20 cellular contexts compared by ENCODE assay signal in genomic region chr14:55805250-55805649, GRCh38.
"Had no signal": no experiment of that assay in that cellular context is flagged by ENCODE, and none has a peak within 500 bp of the region (broad histone marks: within the 10 kb centered on the region; RNA-seq: fewer than 3 reads in every experiment).

No MANE protein-coding gene starts in this region.

- H2AFZ ChIP-seq: parathyroid adenoma had no signal

- DNase-seq: activated CD4-positive, alpha-beta T cell treated with anti-CD3 and anti-CD28 coated beads, Interleukin-2, amount 50 U/mL, for 1 hour; activated naive CD8-positive, alpha-beta T cell treated with anti-CD3 and anti-CD28 coated beads, Interleukin-2, amount 10 ng/mL, durations not matched to agents 7 days and 5 days; activated T-cell treated with anti-CD3 and anti-CD28 coated beads for 4 hours; dorsolateral prefrontal cortex; erythroblast; foreskin melanocyte; glutamatergic neuron; hypothalamus; kidney; left lung; naive B cell; stimulated activated CD4-positive, alpha-beta T cell treated with anti-CD3 and anti-CD28 coated beads, Interleukin-4, amount 100 ng/mL, for 4 hours; stimulated activated naive B cell treated with anti-CD40 and anti-IgM and Interleukin-4, amounts not matched to agents 10 μg/mL and 1 μg/mL and 100 μg/mL, for 72 hours; T-helper 9 cell; thyroid gland had no signal

- H3K36me3 Mint-ChIP-seq: naive B cell; stimulated activated naive B cell treated with anti-CD40 and anti-IgM and Interleukin-4, amounts not matched to agents 10 μg/mL and 1 μg/mL and 100 μg/mL, for 72 hours had no signal

- H3K27me3 ChIP-seq: body of pancreas, dorsolateral prefrontal cortex, left lung, neutrophil, right lobe of liver, thyroid gland had no signal

- H3K36me3 ChIP-seq: left lung, neutrophil, right lobe of liver, thyroid gland had no signal

- H3K4me1 ChIP-seq: right lobe of liver had no signal

- FAIRE-seq: kidney had no signal

- H3K27ac Mint-ChIP-seq: naive B cell; stimulated activated naive B cell treated with anti-CD40 and anti-IgM and Interleukin-4, amounts not matched to agents 10 μg/mL and 1 μg/mL and 100 μg/mL, for 72 hours had no signal

- ATAC-seq: body of pancreas; left lung; stimulated activated naive B cell treated with anti-CD40 and anti-IgM and Interleukin-4, amounts not matched to agents 10 μg/mL and 1 μg/mL and 100 μg/mL, for 72 hours had no signal

- H3K4me3 ChIP-seq: body of pancreas, dorsolateral prefrontal cortex, left lung, right lobe of liver, smooth muscle cell, thyroid gland had no signal

- H3K9ac ChIP-seq: parathyroid adenoma had no signal

- H3K79me2 ChIP-seq: parathyroid adenoma had no signal

- H3K9me3 ChIP-seq: body of pancreas, left lung, neutrophil, right lobe of liver, thyroid gland had no signal

- H3K4me2 ChIP-seq: smooth muscle cell had no signal

- H3K4me3 Mint-ChIP-seq: activated naive CD8-positive, alpha-beta T cell treated with anti-CD3 and anti-CD28 coated beads, Interleukin-2, amount 10 ng/mL, durations not matched to agents 7 days and 5 days; naive B cell; stimulated activated naive B cell treated with anti-CD40 and anti-IgM and Interleukin-4, amounts not matched to agents 10 μg/mL and 1 μg/mL and 100 μg/mL, for 72 hours had no signal

- H3K27ac ChIP-seq: body of pancreas, dorsolateral prefrontal cortex, left lung, neutrophil, parathyroid adenoma, right lobe of liver, thyroid gland had no signal
